Comparison of ENCODE assay signal across 1 cellular context in genomic region chr3:10164546-10165393, GRCh38.
TF ChIP-seq lines count a peak whose summit lies in the region.

Gene IRAK2 (plus strand): TSS chr3:10164919. CDS start chr3:10164955, 36 bp downstream.

TF ChIP-seq in HepG2, 621 proteins besides CTCF, POLR2A, EP300 and RAD21 (continued from another document and continues in another):
- TF ChIP-seq MLXIP (CRISPR knock-in tag; IDR thresholded peaks at IDR 0.05; ENCODE audit: borderline replicate concordance) (no peak), ZUFSP (CRISPR knock-in tag; IDR thresholded peaks at IDR 0.05; ENCODE audit: borderline replicate concordance) (no peak), ZNF281 (CRISPR knock-in tag; IDR thresholded peaks at IDR 0.05; ENCODE audit: borderline replicate concordance) (no peak), ZNF432 (CRISPR knock-in tag; IDR thresholded peaks at IDR 0.05; ENCODE audit: borderline replicate concordance) (no peak), ZBTB43 (CRISPR knock-in tag; conservative IDR thresholded peaks at IDR 0.05) (no peak), ZFP1 (CRISPR knock-in tag; IDR thresholded peaks at IDR 0.05) (no peak), SALL2 (CRISPR knock-in tag; IDR thresholded peaks at IDR 0.05) (peak; percentile 63; the same call in 1 of the 2 replicates), BCL3 (CRISPR knock-in tag; IDR thresholded peaks at IDR 0.05) (no peak), KDM1A (CRISPR knock-in tag; IDR thresholded peaks at IDR 0.05) (no peak), ZNF550 (CRISPR knock-in tag; IDR thresholded peaks at IDR 0.05; ENCODE audit: borderline replicate concordance) (peak; percentile 66; the same call in 1 of the 2 replicates), IRF2 (CRISPR knock-in tag; IDR thresholded peaks at IDR 0.05) (no peak; the same call in 1 of the 2 replicates), SRSF4 (IDR thresholded peaks at IDR 0.05; ENCODE audit: low read depth, low read length, poor library complexity, severe bottlenecking) (no peak), CAMTA2 (CRISPR knock-in tag; IDR thresholded peaks at IDR 0.05; ENCODE audit: borderline replicate concordance) (0 out of 2 replicates have a peak, but pooled peaks have one; percentile 22), RFXAP (CRISPR knock-in tag; IDR thresholded peaks at IDR 0.05; ENCODE audit: borderline replicate concordance) (0 out of 2 replicates have a peak, but pooled peaks have one; percentile 44), TEAD3 (CRISPR knock-in tag; optimal IDR thresholded peaks at IDR 0.05; ENCODE audit: borderline replicate concordance) (peak; percentile 6), FOXO4 (CRISPR knock-in tag; conservative IDR thresholded peaks at IDR 0.05) (no peak), PRMT3 (CRISPR knock-in tag; IDR thresholded peaks at IDR 0.05; ENCODE audit: borderline replicate concordance, low read depth) (0 out of 2 replicates have a peak, but pooled peaks have one; percentile 58), ZSCAN30 (CRISPR knock-in tag; IDR thresholded peaks at IDR 0.05) (no peak), ZZZ3 (CRISPR knock-in tag; IDR thresholded peaks at IDR 0.05; ENCODE audit: borderline replicate concordance) (no peak), U2AF2 (IDR thresholded peaks at IDR 0.05; ENCODE audit: low read depth, low read length) (no peak), ZNF777 (CRISPR knock-in tag; IDR thresholded peaks at IDR 0.05) (peak; percentile 84), ZNF788 (CRISPR knock-in tag; IDR thresholded peaks at IDR 0.05; ENCODE audit: borderline replicate concordance) (0 out of 2 replicates have a peak, but pooled peaks have one; percentile 30), FOSL2 (CRISPR knock-in tag; IDR thresholded peaks at IDR 0.05) (no peak), MYNN (CRISPR knock-in tag; IDR thresholded peaks at IDR 0.05; ENCODE audit: low read depth) (no peak), ZNF274 (CRISPR knock-in tag; IDR thresholded peaks at IDR 0.05) (no peak; the same call in 1 of the 2 replicates), BRF2 (CRISPR knock-in tag; IDR thresholded peaks at IDR 0.05) (no peak), ETV6 (CRISPR knock-in tag; conservative IDR thresholded peaks at IDR 0.05) (no peak), BHLHE40 (IDR thresholded peaks at IDR 0.05; ENCODE audit: low read length) (no peak), FOXM1 (CRISPR knock-in tag; IDR thresholded peaks at IDR 0.05) (no peak), ZFY (CRISPR knock-in tag; IDR thresholded peaks at IDR 0.05) (peak; percentile 76), ZBED4 (CRISPR knock-in tag; IDR thresholded peaks at IDR 0.05; ENCODE audit: borderline replicate concordance) (peak; percentile 97), ZNF704 (CRISPR knock-in tag; IDR thresholded peaks at IDR 0.05; ENCODE audit: borderline replicate concordance) (0 out of 2 replicates have a peak, but pooled peaks have one; percentile 34)
